ENCODE assay signal across 28 cellular contexts in the genomic region with DNA sequence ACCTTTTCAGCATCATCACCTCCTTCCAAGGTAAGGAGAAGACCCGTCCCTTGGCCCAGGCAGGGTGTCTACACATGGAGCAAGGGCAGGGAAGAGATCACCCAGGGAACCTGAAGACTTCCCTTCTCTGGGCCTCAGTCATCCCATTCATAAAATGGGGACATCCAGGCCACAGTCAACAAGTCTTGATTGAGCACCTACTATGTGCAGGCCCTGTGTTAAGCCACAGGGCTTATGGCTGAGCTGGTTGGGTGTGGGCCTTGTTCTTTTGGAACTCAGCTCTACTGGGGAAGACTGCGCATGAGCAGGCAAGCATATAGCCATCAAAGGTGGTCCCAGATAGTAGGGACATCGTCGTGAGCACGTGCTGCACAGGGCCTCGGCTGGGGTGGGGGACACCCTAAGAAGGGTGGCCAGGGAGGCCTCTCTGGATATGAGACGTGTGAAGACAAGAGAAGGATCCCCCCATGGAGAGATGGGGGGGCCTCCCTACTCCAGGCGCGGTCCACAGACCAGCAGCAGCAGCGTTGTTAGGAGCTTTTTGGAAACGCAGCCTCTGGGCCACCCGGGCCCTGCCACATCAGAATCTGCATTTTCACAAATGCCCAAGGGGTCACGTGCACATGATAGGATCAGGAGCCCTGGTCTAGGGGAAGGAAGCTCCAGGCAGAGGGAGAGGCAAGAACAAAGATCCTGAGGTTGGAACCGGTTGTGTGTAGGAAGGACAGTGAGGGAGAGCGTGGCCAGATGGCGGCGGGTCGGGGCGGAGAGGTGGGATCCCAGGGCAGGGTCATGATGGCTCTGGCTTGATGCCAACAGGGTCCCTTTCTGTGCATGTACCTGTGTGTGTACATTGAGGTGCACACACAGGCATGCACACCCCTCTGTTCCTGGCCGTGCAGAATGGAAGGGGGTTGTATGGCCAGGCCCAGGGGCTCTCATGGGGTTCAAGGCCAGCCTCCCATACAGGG. TPM values are rescaled to one million over a fixed set of nuclear protein-coding genes. Genes with fewer than 3 reads are reported as not detected.
A peak's percentile ranks its signal among the peaks of the same experiment; 100 is the strongest.
DNase-seq lines count a peak whose midpoint lies in the region; ATAC-seq and TF ChIP-seq lines count a peak whose summit lies in the region.
"Had no signal": no experiment of that assay in that cellular context is flagged by ENCODE, and none has a peak within 500 bp of the region (broad histone marks: within the 10 kb centered on the region; RNA-seq: fewer than 3 reads in every experiment).

No MANE protein-coding gene starts in this region.

- no peak overlapping the region for H3K4me3 Mint-ChIP-seq in activated CD8-positive, alpha-beta T cell treated with anti-CD3 and anti-CD28 coated beads, Interleukin-2, amount 10 ng/mL, durations not matched to agents 7 days and 5 days
- no peak overlapping the region for H3K4me3 Mint-ChIP-seq in activated CD8-positive, alpha-beta T cell treated with anti-CD3 and anti-CD28 coated beads for 36 hours
- no peak overlapping the region for H3K4me3 Mint-ChIP-seq in chondrocyte (ENCODE audit: unreplicated experiment)
- no peak overlapping the region for H3K4me3 Mint-ChIP-seq in nephron progenitor cell
- H3K4me3 Mint-ChIP-seq in stimulated activated effector memory CD8-positive, alpha-beta T cell treated with anti-CD3 and anti-CD28 coated beads, Interleukin-12 subunit alpha, Interleukin-12 subunit beta, amount 100 ng/mL, for 72 hours, result no peak overlapping the region

- no peaks in the 10 kb centered on the region for H3K9me3 Mint-ChIP-seq in activated CD8-positive, alpha-beta T cell treated with anti-CD3 and anti-CD28 coated beads, Interleukin-2, amount 10 ng/mL, durations not matched to agents 7 days and 5 days (ENCODE audit: insufficient read depth)
- H3K9me3 Mint-ChIP-seq in activated CD8-positive, alpha-beta T cell treated with anti-CD3 and anti-CD28 coated beads for 36 hours, result no peaks in the 10 kb centered on the region
- no peaks in the 10 kb centered on the region for H3K9me3 Mint-ChIP-seq in chondrocyte (ENCODE audit: low read depth)
- no peaks in the 10 kb centered on the region for H3K9me3 Mint-ChIP-seq in nephron progenitor cell
- no peaks in the 10 kb centered on the region for H3K9me3 Mint-ChIP-seq in stimulated activated effector memory CD8-positive, alpha-beta T cell treated with anti-CD3 and anti-CD28 coated beads, Interleukin-12 subunit alpha, Interleukin-12 subunit beta, amount 100 ng/mL, for 72 hours

- H3K27ac Mint-ChIP-seq in activated CD8-positive, alpha-beta T cell treated with anti-CD3 and anti-CD28 coated beads, Interleukin-2, amount 10 ng/mL, durations not matched to agents 7 days and 5 days, result peak overlapping the region; percentile 53
- H3K27ac Mint-ChIP-seq in activated CD8-positive, alpha-beta T cell treated with anti-CD3 and anti-CD28 coated beads for 36 hours, result no peak overlapping the region
- peak overlapping the region; percentile 22 for H3K27ac Mint-ChIP-seq in chondrocyte (ENCODE audit: unreplicated experiment)
- H3K27ac Mint-ChIP-seq in nephron progenitor cell, result peak overlapping the region; percentile 78
- peak overlapping the region; percentile 87 for H3K27ac Mint-ChIP-seq in stimulated activated effector memory CD8-positive, alpha-beta T cell treated with anti-CD3 and anti-CD28 coated beads, Interleukin-12 subunit alpha, Interleukin-12 subunit beta, amount 100 ng/mL, for 72 hours

- intact Hi-C loops in activated CD8-positive, alpha-beta T cell treated with anti-CD3 and anti-CD28 coated beads for 36 hours (cut with micrococcal nuclease), result no loop called here

- ATAC-seq in activated CD8-positive, alpha-beta T cell treated with anti-CD3 and anti-CD28 coated beads, Interleukin-2, amount 10 ng/mL, durations not matched to agents 7 days and 5 days, result no peak
- ATAC-seq in activated CD8-positive, alpha-beta T cell treated with anti-CD3 and anti-CD28 coated beads for 36 hours, result no peak
- no peak for ATAC-seq in stimulated activated effector memory CD8-positive, alpha-beta T cell treated with anti-CD3 and anti-CD28 coated beads, Interleukin-12 subunit alpha, Interleukin-12 subunit beta, amount 100 ng/mL, for 72 hours

- no peak for TF ChIP-seq CTCF in activated CD8-positive, alpha-beta T cell treated with anti-CD3 and anti-CD28 coated beads for 36 hours (IDR thresholded peaks at IDR 0.05)
- TF ChIP-seq CTCF in chondrocyte (IDR thresholded peaks at IDR 0.05) (no peak), nephron progenitor cell (IDR thresholded peaks at IDR 0.05) (no peak)

- DNase-seq in activated CD8-positive, alpha-beta T cell treated with anti-CD3 and anti-CD28 coated beads, Interleukin-2, amount 10 ng/mL, durations not matched to agents 7 days and 5 days, result no peak
- DNase-seq in activated CD8-positive, alpha-beta T cell treated with anti-CD3 and anti-CD28 coated beads for 36 hours, result no peak
- DNase-seq in chondrocyte (ENCODE audit: low spot score) (peak; percentile 77), nephron progenitor cell (no peak), NCI-H524 (lab: John Stamatoyannopoulos, UW) (no peak), NCI-H82 treated with DMSO at 0.1 percent for 48 hours (lab: John Stamatoyannopoulos, UW; ENCODE audit: unreplicated experiment) (no peak)
- no peak for DNase-seq in stimulated activated effector memory CD8-positive, alpha-beta T cell treated with anti-CD3 and anti-CD28 coated beads, Interleukin-12 subunit alpha, Interleukin-12 subunit beta, amount 100 ng/mL, for 72 hours (ENCODE audit: low spot score in 2 of 2)
- DNase-seq: 8988T; ACHN; BE2C; DMS153; DND-41; H7; KBM-7; MV-4-11; NCI-H1105; NCI-H1436 treated with DMSO at 0.1 percent for 48 hours; NCI-H1930; NCI-H2107; NCI-H524 treated with DMSO at 0.1 percent for 48 hours; NCI-H774; NK-92 treated with Interleukin-12 subunit alpha and Interleukin-12 subunit beta, amount 100 ng/mL, for 24 hours; PC-9; SHP77 treated with DMSO at 0.1 percent for 48 hours had no signal

- no peaks in the 10 kb centered on the region for H3K36me3 Mint-ChIP-seq in activated CD8-positive, alpha-beta T cell treated with anti-CD3 and anti-CD28 coated beads, Interleukin-2, amount 10 ng/mL, durations not matched to agents 7 days and 5 days (ENCODE audit: low read depth)
- H3K36me3 Mint-ChIP-seq in activated CD8-positive, alpha-beta T cell treated with anti-CD3 and anti-CD28 coated beads for 36 hours (ENCODE audit: low read depth), result no peaks in the 10 kb centered on the region
- H3K36me3 Mint-ChIP-seq in chondrocyte (ENCODE audit: low read depth), result peaks cover 15% of the 10 kb centered on the region
- H3K36me3 Mint-ChIP-seq in nephron progenitor cell (ENCODE audit: low read depth), result no peaks in the 10 kb centered on the region
- H3K36me3 Mint-ChIP-seq in stimulated activated effector memory CD8-positive, alpha-beta T cell treated with anti-CD3 and anti-CD28 coated beads, Interleukin-12 subunit alpha, Interleukin-12 subunit beta, amount 100 ng/mL, for 72 hours, result peaks cover 80% of the 10 kb centered on the region

- H3K27me3 Mint-ChIP-seq in activated CD8-positive, alpha-beta T cell treated with anti-CD3 and anti-CD28 coated beads, Interleukin-2, amount 10 ng/mL, durations not matched to agents 7 days and 5 days (ENCODE audit: low read depth), result no peaks in the 10 kb centered on the region
- H3K27me3 Mint-ChIP-seq in activated CD8-positive, alpha-beta T cell treated with anti-CD3 and anti-CD28 coated beads for 36 hours, result no peaks in the 10 kb centered on the region
- H3K27me3 Mint-ChIP-seq in chondrocyte (ENCODE audit: low read depth) (no peaks in the 10 kb centered on the region), nephron progenitor cell (ENCODE audit: low read depth, poor library complexity) (peaks cover 6% of the 10 kb centered on the region)

- H3K4me1 Mint-ChIP-seq in activated CD8-positive, alpha-beta T cell treated with anti-CD3 and anti-CD28 coated beads, Interleukin-2, amount 10 ng/mL, durations not matched to agents 7 days and 5 days (ENCODE audit: low read depth), result peaks cover 6% of the 10 kb centered on the region
- H3K4me1 Mint-ChIP-seq in activated CD8-positive, alpha-beta T cell treated with anti-CD3 and anti-CD28 coated beads for 36 hours (ENCODE audit: low read depth), result no peaks in the 10 kb centered on the region
- no peaks in the 10 kb centered on the region for H3K4me1 Mint-ChIP-seq in chondrocyte (ENCODE audit: low read depth)
- peaks cover 16% of the 10 kb centered on the region for H3K4me1 Mint-ChIP-seq in nephron progenitor cell
- peaks cover 26% of the 10 kb centered on the region for H3K4me1 Mint-ChIP-seq in stimulated activated effector memory CD8-positive, alpha-beta T cell treated with anti-CD3 and anti-CD28 coated beads, Interleukin-12 subunit alpha, Interleukin-12 subunit beta, amount 100 ng/mL, for 72 hours

- CTCF ChIA-PET in activated CD8-positive, alpha-beta T cell treated with anti-CD3 and anti-CD28 coated beads, Interleukin-2, amount 10 ng/mL, durations not matched to agents 7 days and 5 days (lab: Charles Lee), result no interaction called here
- CTCF ChIA-PET in activated CD8-positive, alpha-beta T cell treated with anti-CD3 and anti-CD28 coated beads for 36 hours (lab: Charles Lee), result interaction anchor here (1.1 to 1.3 kb wide), 2 partner anchors 13 to 86 kb away, joined by 3 to 4 read pairs; no protein-coding TSS in a partner anchor

- POLR2A ChIA-PET in activated CD8-positive, alpha-beta T cell treated with anti-CD3 and anti-CD28 coated beads, Interleukin-2, amount 10 ng/mL, durations not matched to agents 7 days and 5 days (lab: Charles Lee), result no interaction called here
- POLR2A ChIA-PET in activated CD8-positive, alpha-beta T cell treated with anti-CD3 and anti-CD28 coated beads for 36 hours (lab: Charles Lee), result no interaction called here

RNA-seq across cellular contexts. Expression of gene ADGRG3, which starts 5.9 kb away (rescaled TPM):
- under 1 TPM in 1 of 2 experiments, not detected in 1; 0.13 TPM for total RNA-seq in activated CD8-positive, alpha-beta T cell treated with anti-CD3 and anti-CD28 coated beads, Interleukin-2, amount 10 ng/mL, durations not matched to agents 7 days and 5 days
- total RNA-seq in activated CD8-positive, alpha-beta T cell treated with anti-CD3 and anti-CD28 coated beads for 36 hours, result not detected
- not detected in 3 replicates for total RNA-seq in chondrocyte
- total RNA-seq: HT1080, LHCN-M2, MCF 10A, PC-9, RPMI7951 had no signal

RNA-seq across cellular contexts. Expression of gene DRC7, which starts 32.4 kb away (rescaled TPM):
- under 1 TPM; 0.55 to 0.66 TPM for total RNA-seq in activated CD8-positive, alpha-beta T cell treated with anti-CD3 and anti-CD28 coated beads, Interleukin-2, amount 10 ng/mL, durations not matched to agents 7 days and 5 days
- under 1 TPM in 1 of 2 experiments, not detected in 1; 0.58 TPM for total RNA-seq in activated CD8-positive, alpha-beta T cell treated with anti-CD3 and anti-CD28 coated beads for 36 hours
- total RNA-seq in chondrocyte, result not detected in 3 replicates
- total RNA-seq: HT1080, LHCN-M2, MCF 10A, RPMI7951 had no signal

RNA-seq across cellular contexts. Expression of gene ADGRG1, which starts 33.8 kb away (rescaled TPM):
- 1 to 10 TPM; 3.3 to 3.7 TPM for total RNA-seq in activated CD8-positive, alpha-beta T cell treated with anti-CD3 and anti-CD28 coated beads, Interleukin-2, amount 10 ng/mL, durations not matched to agents 7 days and 5 days
- total RNA-seq in activated CD8-positive, alpha-beta T cell treated with anti-CD3 and anti-CD28 coated beads for 36 hours, result 1 to 10 TPM; 4.9 to 8.5 TPM
- 16.8 to 57.8 TPM (median 56.3 TPM) in 3 replicates for total RNA-seq in chondrocyte
